In the genomic region with DNA sequence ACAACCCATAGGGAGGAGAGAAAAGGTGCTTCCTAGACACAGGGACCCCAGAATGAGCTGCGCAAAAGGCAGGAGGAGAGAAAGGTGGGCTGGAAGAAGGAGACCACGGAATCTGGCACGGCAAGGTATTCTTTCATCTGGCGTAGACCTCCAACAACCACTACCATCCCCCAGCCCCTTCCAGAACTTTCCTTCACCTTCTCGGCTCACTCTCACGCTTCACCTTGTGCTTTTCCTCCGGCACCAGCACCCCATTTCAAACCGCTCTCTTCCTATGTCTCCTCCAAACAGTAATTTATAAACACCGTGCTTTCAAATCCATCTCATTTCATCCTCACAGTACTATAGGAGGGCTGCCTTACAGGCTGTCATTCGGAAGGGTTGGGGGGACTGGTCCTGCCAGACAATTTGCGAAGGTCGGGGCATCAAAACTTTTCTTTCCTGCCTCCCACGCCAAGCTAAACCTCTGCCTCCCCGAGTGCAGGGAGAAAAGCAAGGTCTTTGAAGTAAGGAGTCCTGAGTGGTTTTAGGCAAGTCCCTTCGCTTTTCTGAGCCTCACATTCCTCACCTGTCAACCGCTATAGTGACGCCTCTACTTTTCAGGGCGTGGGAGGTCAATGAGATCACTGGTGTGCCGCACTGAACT, we compare ENCODE assay signal across 8 cellular contexts. TPM values are rescaled to one million over a fixed set of nuclear protein-coding genes. Genes with fewer than 3 reads are reported as not detected.
DNase-seq lines count a peak whose midpoint lies in the region; ATAC-seq and TF ChIP-seq lines count a peak whose summit lies in the region.

No MANE protein-coding gene starts in this region.

- peak overlapping the region; percentile 91 for H3K4me3 Mint-ChIP-seq in activated naive CD4-positive, alpha-beta T cell treated with anti-CD3 and anti-CD28 coated beads, Interleukin-2, amount 10 ng/mL, durations not matched to agents 7 days and 5 days
- H3K4me3 Mint-ChIP-seq in activated naive CD8-positive, alpha-beta T cell: peak overlapping the region; percentile 98

- peaks cover 37 to 64% of the 10 kb centered on the region in 2 donors for H3K4me1 ChIP-seq in thoracic aorta (ENCODE audit: control insufficient read depth in 1 of 2, low read depth in 2 of 2)

- peaks cover 47% of the 10 kb centered on the region for H3K4me1 Mint-ChIP-seq in activated naive CD4-positive, alpha-beta T cell treated with anti-CD3 and anti-CD28 coated beads, Interleukin-2, amount 10 ng/mL, durations not matched to agents 7 days and 5 days
- peaks cover 46% of the 10 kb centered on the region for H3K4me1 Mint-ChIP-seq in activated naive CD8-positive, alpha-beta T cell (ENCODE audit: low read depth)

- no peak for DNase-seq in activated naive CD4-positive, alpha-beta T cell treated with anti-CD3 and anti-CD28 coated beads, Interleukin-2, amount 10 ng/mL, durations not matched to agents 7 days and 5 days
- no peak for DNase-seq in activated naive CD4-positive, alpha-beta T cell (lab: John Stamatoyannopoulos, UW)
- DNase-seq in kidney epithelial cell (ENCODE audit: low read depth): no peak
- DNase-seq in thoracic aorta (ENCODE audit: low spot score): no peak
- no peak for DNase-seq in MV-4-11 (lab: John Stamatoyannopoulos, UW)
- DNase-seq in left colon: no peak

- TF ChIP-seq CTCF in kidney epithelial cell (IDR thresholded peaks at IDR 0.05; ENCODE audit: insufficient read depth, low read length, poor library complexity, severe bottlenecking) (no peak), thoracic aorta (IDR thresholded peaks at IDR 0.05) (no peak)

- CTCF ChIA-PET in activated naive CD4-positive, alpha-beta T cell treated with anti-CD3 and anti-CD28 coated beads, Interleukin-2, amount 10 ng/mL, durations not matched to agents 7 days and 5 days (lab: Charles Lee): no interaction called here

- no peaks in the 10 kb centered on the region for H3K9me3 ChIP-seq in thoracic aorta

- H3K27ac ChIP-seq in thoracic aorta: peak overlapping the region; percentile 85 to 91

- H3K9me3 Mint-ChIP-seq in activated naive CD4-positive, alpha-beta T cell treated with anti-CD3 and anti-CD28 coated beads, Interleukin-2, amount 10 ng/mL, durations not matched to agents 7 days and 5 days: no peaks in the 10 kb centered on the region
- no peaks in the 10 kb centered on the region for H3K9me3 Mint-ChIP-seq in activated naive CD8-positive, alpha-beta T cell (ENCODE audit: low read depth)

- no peak for ATAC-seq in thoracic aorta (ENCODE audit: insufficient number of reproducible peaks, low FRiP score, low read depth)
- no peak for ATAC-seq in HG02870 (IDR thresholded peaks at IDR 0.05; ENCODE audit: unreplicated experiment)
- ATAC-seq in left colon: no peak

- H3K36me3 ChIP-seq in kidney epithelial cell (ENCODE audit: control insufficient read depth, insufficient read depth, low read length): no peaks in the 10 kb centered on the region
- H3K36me3 ChIP-seq in thoracic aorta: no peaks in the 10 kb centered on the region

- H3K27me3 Mint-ChIP-seq in activated naive CD4-positive, alpha-beta T cell treated with anti-CD3 and anti-CD28 coated beads, Interleukin-2, amount 10 ng/mL, durations not matched to agents 7 days and 5 days: no peaks in the 10 kb centered on the region
- no peaks in the 10 kb centered on the region for H3K27me3 Mint-ChIP-seq in activated naive CD8-positive, alpha-beta T cell

- H3K4me3 ChIP-seq in kidney epithelial cell (ENCODE audit: low read depth, low read length) (peak overlapping the region; percentile 92), thoracic aorta (peak overlapping the region; percentile 95)

- peak overlapping the region; percentile 90 for H3K27ac Mint-ChIP-seq in activated naive CD4-positive, alpha-beta T cell treated with anti-CD3 and anti-CD28 coated beads, Interleukin-2, amount 10 ng/mL, durations not matched to agents 7 days and 5 days
- H3K27ac Mint-ChIP-seq in activated naive CD8-positive, alpha-beta T cell: peak overlapping the region; percentile 98

- no peaks in the 10 kb centered on the region for H3K27me3 ChIP-seq in kidney epithelial cell (ENCODE audit: control insufficient read depth, insufficient read depth, low read length)
- no peaks in the 10 kb centered on the region for H3K27me3 ChIP-seq in thoracic aorta (replicated peaks; ENCODE audit: insufficient read depth)

- peaks cover 18% of the 10 kb centered on the region for H3K36me3 Mint-ChIP-seq in activated naive CD4-positive, alpha-beta T cell treated with anti-CD3 and anti-CD28 coated beads, Interleukin-2, amount 10 ng/mL, durations not matched to agents 7 days and 5 days
- H3K36me3 Mint-ChIP-seq in activated naive CD8-positive, alpha-beta T cell: peaks cover 2% of the 10 kb centered on the region

- intact Hi-C loops in left colon (cut with DNase I, micrococcal nuclease): no loop called here

RNA-seq across cellular contexts. Expression of gene KCTD21, which starts 0.9 kb away (rescaled TPM):
- 9.7 and 17.6 TPM in 2 replicates for total RNA-seq in kidney epithelial cell
- 10 to 100 TPM in 1 of 2 donors, 1 to 10 TPM in 1; 9.1 to 13.7 TPM for total RNA-seq in thoracic aorta
- total RNA-seq in left colon: 10 to 100 TPM in 1 of 2 donors, 1 to 10 TPM in 1; 7.7 to 10.1 TPM

RNA-seq across cellular contexts. Expression of gene USP35, which starts 1.2 kb away (rescaled TPM):
- total RNA-seq in kidney epithelial cell: 6.6 and 8.4 TPM in 2 replicates
- total RNA-seq in thoracic aorta: 10 to 100 TPM; 38.8 to 44.1 TPM
- total RNA-seq in left colon: 1 to 10 TPM; 5.4 to 7.4 TPM

RNA-seq across cellular contexts. Expression of gene ALG8, which starts 48.1 kb away (rescaled TPM):
- 18.2 and 31.5 TPM in 2 replicates for total RNA-seq in kidney epithelial cell
- 10 to 100 TPM; 19.5 to 26.3 TPM for total RNA-seq in thoracic aorta
- 10 to 100 TPM; 22.1 to 29.0 TPM for total RNA-seq in left colon
